In the genomic region with DNA sequence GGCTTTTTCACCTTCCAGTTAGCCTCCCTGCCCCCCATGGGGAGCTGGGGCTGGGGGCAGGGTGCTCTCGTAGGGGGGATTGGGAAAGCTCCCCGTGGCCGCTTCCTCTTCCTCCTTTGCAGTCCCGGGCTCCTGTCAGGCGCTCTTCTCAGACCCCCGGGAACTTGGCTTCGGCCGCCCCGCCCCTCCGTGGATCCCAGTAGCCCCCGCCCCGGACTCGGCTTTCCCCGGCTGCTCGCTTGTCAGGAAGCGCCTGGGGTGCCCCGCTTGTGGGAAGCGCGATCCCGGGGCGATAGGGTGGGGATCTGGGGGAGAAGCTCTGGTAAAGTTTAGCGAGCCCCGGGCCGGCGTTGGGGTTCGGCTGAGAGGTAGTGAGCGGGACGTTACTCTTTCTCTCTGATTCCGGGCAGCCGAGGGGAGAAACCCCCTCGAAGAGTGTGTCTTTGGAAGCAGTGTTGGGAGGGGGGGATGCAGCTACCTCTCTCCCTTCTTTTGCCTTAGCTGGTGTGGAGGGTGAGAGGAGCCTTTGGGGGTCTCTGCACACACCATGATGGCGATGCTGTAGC, we compare ENCODE assay signal across 8 cellular contexts.
DNase-seq lines count a peak whose midpoint lies in the region; ATAC-seq and TF ChIP-seq lines count a peak whose summit lies in the region.

No MANE protein-coding gene starts in this region.

- no peaks in the 10 kb centered on the region for H3K9me3 ChIP-seq in ES-I3 (ENCODE audit: control insufficient read depth, insufficient read depth, low read length)

- no peak for ATAC-seq in GM18505 (IDR thresholded peaks at IDR 0.05; ENCODE audit: unreplicated experiment)

- no peak for TF ChIP-seq POLR2A in GM18505 (IDR thresholded peaks at IDR 0.05; ENCODE audit: borderline replicate concordance, extremely low read depth, insufficient read depth, insufficient read length)

- no peaks in the 10 kb centered on the region for H3K36me3 ChIP-seq in ES-I3 (ENCODE audit: insufficient read depth, low read length)

- H3K9ac ChIP-seq in ES-I3 (ENCODE audit: low read depth, low read length), result peak overlapping the region; percentile 95

- DNase-seq in HCEC 1CT, result peak; percentile 13
- DNase-seq in NCI-H1694 treated with DMSO at 0.1 percent for 48 hours (lab: John Stamatoyannopoulos, UW), result peak; percentile 29
- DNase-seq in activated CD4-positive, alpha-beta T cell treated with anti-CD3 and anti-CD28 coated beads, Interleukin-2, amount 50 U/mL, for 24 hours (ENCODE audit: low read depth in 1 of 2, low spot score in 1 of 2), result peak; percentile 7 to 11
- DNase-seq in effector CD4-positive, alpha-beta T cell, result peak; percentile 21
- peak; percentile 45 for DNase-seq in medulla oblongata (ENCODE audit: extremely low spot score)
- peak; percentile 18 to 29 for DNase-seq in stimulated activated CD8-positive, alpha-beta memory T cell treated with anti-CD3 and anti-CD28 coated beads, Interleukin-7, amount 100 ng/mL, for 48 hours (ENCODE audit: extremely low read depth in 1 of 2, low read depth in 1 of 2)

- H3K4me1 ChIP-seq in ES-I3 (ENCODE audit: insufficient read depth, low read length), result peaks cover 20% of the 10 kb centered on the region
